Comparison of ENCODE assay signal across 1 cellular context in genomic region chr10:24670964-24671670, GRCh38.
TF ChIP-seq lines count a peak whose summit lies in the region.

No MANE protein-coding gene starts in this region.

TF ChIP-seq in K562, 482 proteins besides CTCF, POLR2A, EP300 and RAD21 (continued from another document):
- TF ChIP-seq SPI1 (IDR thresholded peaks at IDR 0.05; ENCODE audit: borderline replicate concordance, low read depth, low read length) (peak; percentile 77; the same call in 1 of the 2 replicates), ZC3H4 (CRISPR knock-in tag; IDR thresholded peaks at IDR 0.05; ENCODE audit: borderline replicate concordance) (no peak), HMGN3 (IDR thresholded peaks at IDR 0.05; ENCODE audit: borderline replicate concordance, extremely low read depth, insufficient read length, low read depth, low read length) (no peak), NCOA2 (IDR thresholded peaks at IDR 0.05; ENCODE audit: partially characterized antibody in 2 of 2) (no peak)
- TF ChIP-seq, protein P1, sequence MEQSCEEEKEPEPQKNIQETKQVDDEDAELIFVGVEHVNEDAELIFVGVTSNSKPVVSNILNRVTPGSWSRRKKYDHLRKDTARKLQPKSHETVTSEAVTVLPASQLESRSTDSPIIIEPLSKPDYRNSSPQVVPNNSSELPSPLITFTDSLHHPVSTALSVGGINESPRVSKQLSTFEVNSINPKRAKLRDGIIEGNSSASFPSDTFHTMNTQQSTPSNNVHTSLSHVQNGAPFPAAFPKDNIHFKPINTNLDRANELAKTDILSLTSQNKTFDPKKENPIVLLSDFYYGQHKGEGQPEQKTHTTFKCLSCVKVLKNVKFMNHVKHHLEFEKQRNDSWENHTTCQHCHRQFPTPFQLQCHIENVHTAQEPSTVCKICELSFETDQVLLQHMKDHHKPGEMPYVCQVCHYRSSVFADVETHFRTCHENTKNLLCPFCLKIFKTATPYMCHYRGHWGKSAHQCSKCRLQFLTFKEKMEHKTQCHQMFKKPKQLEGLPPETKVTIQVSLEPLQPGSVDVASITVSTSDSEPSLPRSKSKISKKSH (CRISPR knock-in tag; IDR thresholded peaks at IDR 0.05), result no peak
